Comparison of ENCODE assay signal across 8 cellular contexts in genomic region chr15:101723161-101723873, GRCh38. TPM values are rescaled to one million over a fixed set of nuclear protein-coding genes. Genes with fewer than 3 reads are reported as not detected.
DNase-seq lines count a peak whose midpoint lies in the region; ATAC-seq and TF ChIP-seq lines count a peak whose summit lies in the region.

No MANE protein-coding gene starts in this region.

- no peaks in the 10 kb centered on the region for H3K4me1 ChIP-seq in colonic mucosa
- H3K4me1 ChIP-seq in mucosa of descending colon (ENCODE audit: low read depth): peaks cover 9% of the 10 kb centered on the region
- peaks cover 5 to 7% of the 10 kb centered on the region in 2 donors for H3K4me1 ChIP-seq in thyroid gland

- peak overlapping the region; percentile 95 for H3K27ac Mint-ChIP-seq in T-helper 2 cell treated with Interferon-gamma antibody and Interleukin-4, amounts not matched to agents 5 μg/mL and 100 μg/mL, for 36 hours

- no peaks in the 10 kb centered on the region for H3K27me3 Mint-ChIP-seq in T-helper 2 cell treated with Interferon-gamma antibody and Interleukin-4, amounts not matched to agents 5 μg/mL and 100 μg/mL, for 36 hours (ENCODE audit: low read depth)

- peaks cover 11% of the 10 kb centered on the region for H3K4me1 Mint-ChIP-seq in T-helper 2 cell treated with Interferon-gamma antibody and Interleukin-4, amounts not matched to agents 5 μg/mL and 100 μg/mL, for 36 hours (ENCODE audit: low read depth)

- TF ChIP-seq POLR2A in thyroid gland (IDR thresholded peaks at IDR 0.05): no peak

- WGBS in thyroid gland, 2 donors: 12 to 13% methylated on average over 8 of the region's 8 CpGs

- H3K27me3 ChIP-seq in colonic mucosa: no peaks in the 10 kb centered on the region
- H3K27me3 ChIP-seq in thyroid gland: no peaks in the 10 kb centered on the region

- peak overlapping the region; percentile 70 to 84 for H3K9ac ChIP-seq in colonic mucosa (ENCODE audit: low read depth in 2 of 2, low read length in 2 of 2)

- no peaks in the 10 kb centered on the region for H3K36me3 ChIP-seq in colonic mucosa
- no peaks in the 10 kb centered on the region for H3K36me3 ChIP-seq in mucosa of descending colon (ENCODE audit: low read depth)
- peaks cover 26% of the 10 kb centered on the region in 2 donors for H3K36me3 ChIP-seq in thyroid gland

- peak overlapping the region; percentile 96 for H3K27ac ChIP-seq in colonic mucosa
- H3K27ac ChIP-seq in thyroid gland: peak overlapping the region; percentile 52 to 92 (median 88)

- ATAC-seq in GM19452 (IDR thresholded peaks at IDR 0.05; ENCODE audit: unreplicated experiment) (peak; percentile 30), HG03571 (IDR thresholded peaks at IDR 0.05; ENCODE audit: unreplicated experiment) (peak; percentile 37), mucosa of descending colon (no peak)

- H3K9me3 ChIP-seq in colonic mucosa (no peaks in the 10 kb centered on the region), mucosa of descending colon (no peaks in the 10 kb centered on the region), thyroid gland (no peaks in the 10 kb centered on the region)

- peaks cover 9% of the 10 kb centered on the region for H3K9me3 Mint-ChIP-seq in T-helper 2 cell treated with Interferon-gamma antibody and Interleukin-4, amounts not matched to agents 5 μg/mL and 100 μg/mL, for 36 hours

- peak overlapping the region; percentile 88 for H3K4me3 Mint-ChIP-seq in T-helper 2 cell treated with Interferon-gamma antibody and Interleukin-4, amounts not matched to agents 5 μg/mL and 100 μg/mL, for 36 hours

- intact Hi-C loops in colonic mucosa (cut with DNase I): no loop called here
- intact Hi-C loops in mucosa of descending colon (cut with DNase I, micrococcal nuclease): no loop called here
- intact Hi-C loops in thyroid gland (cut with DNase I): no loop called here

- no peak for TF ChIP-seq CTCF in colonic mucosa (IDR thresholded peaks at IDR 0.05)
- TF ChIP-seq CTCF in mucosa of descending colon (IDR thresholded peaks at IDR 0.05): no peak
- TF ChIP-seq CTCF in thyroid gland (IDR thresholded peaks at IDR 0.05): no peak

- DNase-seq in DMS79 treated with DMSO at 0.1 percent for 48 hours (lab: John Stamatoyannopoulos, UW): peak; percentile 6
- DNase-seq in T-helper 2 cell treated with Interferon-gamma antibody and Interleukin-4, amounts not matched to agents 5 μg/mL and 100 μg/mL, for 36 hours (ENCODE audit: low spot score): peak; percentile 70
- DNase-seq in colonic mucosa: peak; percentile 24
- DNase-seq in mucosa of descending colon: peak in 2 of 3 donors; percentile 27 to 43
- peak in 1 of 2 donors; percentile 12 for DNase-seq in thyroid gland
- no peak for DNase-seq in NCI-H1694 (lab: John Stamatoyannopoulos, UW)

- H3K36me3 Mint-ChIP-seq in T-helper 2 cell treated with Interferon-gamma antibody and Interleukin-4, amounts not matched to agents 5 μg/mL and 100 μg/mL, for 36 hours (ENCODE audit: low read depth): peaks cover 39% of the 10 kb centered on the region

- peak overlapping the region; percentile 81 for H3K4me3 ChIP-seq in colonic mucosa
- H3K4me3 ChIP-seq in mucosa of descending colon: peak overlapping the region; percentile 59
- peak overlapping the region; percentile 11 to 78 (median 24) for H3K4me3 ChIP-seq in thyroid gland (replicated peaks in 1 of 3)

RNA-seq across cellular contexts. Expression of gene TARS3, which starts 1.0 kb away (rescaled TPM):
- total RNA-seq in colonic mucosa (1 to 10 TPM; 8.7 to 8.8 TPM), mucosa of descending colon (10 to 100 TPM in 1 of 3 donors, 1 to 10 TPM in 2; 7.3 to 22.6 (median 9.2) TPM), thyroid gland (10 to 100 TPM; 22.8 to 58.6 (median 26.6) TPM)

Comparison
In these comparisons a context has a peak if more than half of its experiments do, and no peak if none do; other contexts are left out.
1. H3K4me3 ChIP-seq: peak in every context shown above with its lines; median percentile 81 in colonic mucosa; 59 in mucosa of descending colon; 24 in thyroid gland.